Comparison of ENCODE assay signal across 25 cellular contexts in genomic region chr7:742791-743190, GRCh38.
"Had no signal": no experiment of that assay in that cellular context is flagged by ENCODE, and none has a peak within 500 bp of the region (broad histone marks: within the 10 kb centered on the region; RNA-seq: fewer than 3 reads in every experiment).

No MANE protein-coding gene starts in this region.

- ATAC-seq: activated CD8-positive, alpha-beta memory T cell treated with anti-CD3 and anti-CD28 coated beads, Interleukin-2, amount 10 ng/mL, durations not matched to agents 7 days and 5 days; activated CD8-positive, alpha-beta T cell treated with anti-CD3 and anti-CD28 coated beads for 36 hours; activated naive CD4-positive, alpha-beta T cell treated with anti-CD3 and anti-CD28 coated beads, Interleukin-2, amount 50 U/mL, for 72 hours; natural killer cell treated with Interleukin-12 subunit alpha and Interleukin-12 subunit beta and Interleukin-15 and Interleukin-18, amount 100 ng/mL, for 72 hours; psoas muscle had no signal

- H3K27ac Mint-ChIP-seq: activated CD8-positive, alpha-beta memory T cell treated with anti-CD3 and anti-CD28 coated beads, Interleukin-2, amount 10 ng/mL, durations not matched to agents 7 days and 5 days; activated CD8-positive, alpha-beta T cell treated with anti-CD3 and anti-CD28 coated beads for 36 hours; activated naive CD4-positive, alpha-beta T cell treated with anti-CD3 and anti-CD28 coated beads, Interleukin-2, amount 50 U/mL, for 72 hours; mesothelial cell of epicardium; natural killer cell treated with Interleukin-12 subunit alpha and Interleukin-12 subunit beta and Interleukin-15 and Interleukin-18, amount 100 ng/mL, for 72 hours; stimulated activated naive CD8-positive, alpha-beta T cell treated with anti-CD3 and anti-CD28 coated beads, Interleukin-15, Interleukin-2, amounts not matched to agents 100 ng/mL and 50 ng/mL, for 24 hours; T-helper 1 cell treated with Interleukin-12 subunit alpha and Interleukin-12 subunit beta and Interleukin-4 antibody, amounts not matched to agents 30 μg/mL and 1 μg/mL, for 36 hours had no signal

- H3K36me3 ChIP-seq: ovary, uterus had no signal

- H3K27ac ChIP-seq: esophagus muscularis mucosa, left ventricle myocardium inferior, ovary, psoas muscle, right atrium auricular region, thyroid gland, uterus had no signal

- H3K4me1 Mint-ChIP-seq: activated CD8-positive, alpha-beta memory T cell treated with anti-CD3 and anti-CD28 coated beads, Interleukin-2, amount 10 ng/mL, durations not matched to agents 7 days and 5 days had no signal

- H3K4me3 Mint-ChIP-seq: activated CD8-positive, alpha-beta memory T cell treated with anti-CD3 and anti-CD28 coated beads, Interleukin-2, amount 10 ng/mL, durations not matched to agents 7 days and 5 days; activated CD8-positive, alpha-beta T cell treated with anti-CD3 and anti-CD28 coated beads for 36 hours; brain; mesothelial cell of epicardium; natural killer cell treated with Interleukin-12 subunit alpha and Interleukin-12 subunit beta and Interleukin-15 and Interleukin-18, amount 100 ng/mL, for 72 hours; stimulated activated naive CD8-positive, alpha-beta T cell treated with anti-CD3 and anti-CD28 coated beads, Interleukin-15, Interleukin-2, amounts not matched to agents 100 ng/mL and 50 ng/mL, for 24 hours; T-helper 1 cell treated with Interleukin-12 subunit alpha and Interleukin-12 subunit beta and Interleukin-4 antibody, amounts not matched to agents 30 μg/mL and 1 μg/mL, for 36 hours had no signal

- H3K27me3 ChIP-seq: esophagus muscularis mucosa, ovary, right atrium auricular region, thyroid gland, uterus had no signal

- H3K4me1 ChIP-seq: uterus had no signal

- H3K27me3 Mint-ChIP-seq: activated CD8-positive, alpha-beta memory T cell treated with anti-CD3 and anti-CD28 coated beads, Interleukin-2, amount 10 ng/mL, durations not matched to agents 7 days and 5 days; activated CD8-positive, alpha-beta T cell treated with anti-CD3 and anti-CD28 coated beads for 36 hours; brain; natural killer cell treated with Interleukin-12 subunit alpha and Interleukin-12 subunit beta and Interleukin-15 and Interleukin-18, amount 100 ng/mL, for 72 hours; stimulated activated naive CD8-positive, alpha-beta T cell treated with anti-CD3 and anti-CD28 coated beads, Interleukin-15, Interleukin-2, amounts not matched to agents 100 ng/mL and 50 ng/mL, for 24 hours had no signal

- H3K4me3 ChIP-seq: esophagus muscularis mucosa, left ventricle myocardium inferior, ovary, psoas muscle, right atrium auricular region, thyroid gland, uterus had no signal

- H3K9me3 Mint-ChIP-seq: activated naive CD4-positive, alpha-beta T cell treated with anti-CD3 and anti-CD28 coated beads, Interleukin-2, amount 50 U/mL, for 72 hours; mesothelial cell of epicardium; natural killer cell treated with Interleukin-12 subunit alpha and Interleukin-12 subunit beta and Interleukin-15 and Interleukin-18, amount 100 ng/mL, for 72 hours; stimulated activated naive CD8-positive, alpha-beta T cell treated with anti-CD3 and anti-CD28 coated beads, Interleukin-15, Interleukin-2, amounts not matched to agents 100 ng/mL and 50 ng/mL, for 24 hours had no signal

- H3K9me3 ChIP-seq: esophagus muscularis mucosa, left ventricle myocardium inferior, ovary, psoas muscle, right atrium auricular region, thyroid gland, uterus had no signal

- DNase-seq: activated CD4-positive, alpha-beta T cell treated with anti-CD3 and anti-CD28 coated beads for 48 hours; activated CD8-positive, alpha-beta memory T cell treated with anti-CD3 and anti-CD28 coated beads, Interleukin-2, amount 10 ng/mL, durations not matched to agents 7 days and 5 days; activated CD8-positive, alpha-beta T cell treated with anti-CD3 and anti-CD28 coated beads for 36 hours; activated T-cell treated with anti-CD3 and anti-CD28 coated beads for 4 hours; aorta; central memory CD4-positive, alpha-beta T cell; dermis blood vessel endothelial cell; effector memory CD4-positive, alpha-beta T cell; hippocampal formation; left ventricle myocardium inferior; psoas muscle; stimulated activated CD4-positive, alpha-beta T cell treated with anti-CD3 and anti-CD28 coated beads, Interleukin-4, amount 100 ng/mL, for 4 hours; substantia nigra; T1000; thyroid gland; uterus had no signal
